1 cellular context compared by ENCODE assay signal in genomic region chr12:132591107-132591935, GRCh38.
TF ChIP-seq lines count a peak whose summit lies in the region.

No MANE protein-coding gene starts in this region.

TF ChIP-seq in H1, 55 proteins besides CTCF, POLR2A, EP300 and RAD21:
- TF ChIP-seq ATF3 (IDR thresholded peaks at IDR 0.05; ENCODE audit: insufficient read depth, low read depth, low read length) (no peak), ASH2L (IDR thresholded peaks at IDR 0.05; ENCODE audit: low read length) (no peak), MAX (IDR thresholded peaks at IDR 0.05) (no peak), POU5F1 (IDR thresholded peaks at IDR 0.05; ENCODE audit: low read depth, low read length) (no peak), CBX8 (IDR thresholded peaks at IDR 0.05; ENCODE audit: borderline replicate concordance, low read depth, low read length) (no peak), CREB1 (IDR thresholded peaks at IDR 0.05) (no peak), GTF2F1 (IDR thresholded peaks at IDR 0.05; ENCODE audit: borderline replicate concordance, low read depth, low read length) (no peak), SP2 (IDR thresholded peaks at IDR 0.05; ENCODE audit: low read length) (no peak), RBBP5 (IDR thresholded peaks at IDR 0.05; ENCODE audit: borderline replicate concordance, low read depth, low read length) (no peak), RNF2 (IDR thresholded peaks at IDR 0.05; ENCODE audit: borderline replicate concordance, low read depth, low read length, missing control alignments, poor library complexity, severe bottlenecking) (no peak), SP1 (IDR thresholded peaks at IDR 0.05; ENCODE audit: low read depth, low read length) (no peak)
